18 cellular contexts compared by ENCODE assay signal in the genomic region with DNA sequence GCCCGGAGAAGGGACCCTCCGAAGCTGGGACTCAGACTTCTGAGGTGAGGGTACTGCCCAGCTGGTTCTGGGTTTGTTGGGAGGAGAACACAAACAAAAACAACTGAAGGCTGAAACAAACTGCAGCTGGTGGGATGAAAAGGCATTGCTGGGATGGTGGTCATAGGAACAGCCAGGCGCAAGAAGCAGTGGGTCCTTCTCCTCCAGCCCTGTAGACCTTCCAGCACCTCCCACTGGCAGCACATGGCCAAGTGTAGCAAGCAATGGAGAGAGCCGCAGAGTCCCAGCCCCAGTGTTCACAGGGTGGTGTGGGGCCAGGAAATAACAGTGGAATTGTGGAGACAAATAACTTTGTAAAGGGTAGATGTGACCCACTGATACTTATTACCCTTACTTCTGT. TPM values are rescaled to one million over a fixed set of nuclear protein-coding genes. Genes with fewer than 3 reads are reported as not detected.
DNase-seq lines count a peak whose midpoint lies in the region; ATAC-seq and TF ChIP-seq lines count a peak whose summit lies in the region.
"Had no signal": no experiment of that assay in that cellular context is flagged by ENCODE, and none has a peak within 500 bp of the region (broad histone marks: within the 10 kb centered on the region; RNA-seq: fewer than 3 reads in every experiment).

No MANE protein-coding gene starts in this region.

- H3K9me3 ChIP-seq in OCI-LY3 (ENCODE audit: insufficient read depth, low read length), result no peaks in the 10 kb centered on the region
- H3K9me3 ChIP-seq: lower lobe of right lung, Peyer's patch had no signal

- no peak for DNase-seq in activated naive CD4-positive, alpha-beta T cell treated with Interleukin-2 at 50 U/mL for 16 hours
- DNase-seq in activated naive CD8-positive, alpha-beta T cell treated with anti-CD3 and anti-CD28 coated beads, Interleukin-2, amount 10 ng/mL, durations not matched to agents 7 days and 5 days, result no peak
- no peak for DNase-seq in stimulated activated naive B cell treated with anti-CD40 and anti-IgM and Interleukin-4, amounts not matched to agents 10 μg/mL and 1 μg/mL and 100 μg/mL, for 72 hours
- DNase-seq in stimulated activated CD4-positive, alpha-beta T cell treated with anti-CD3 and anti-CD28 coated beads, Interleukin-2, amount 100 ng/mL, for 48 hours, result no peak
- DNase-seq: activated T-cell treated with anti-CD3 and anti-CD28 coated beads for 4 hours, cortex of kidney, erythroblast, lower lobe of right lung, NCI-H1930, NCI-H510A, Peyer's patch, substantia nigra had no signal

- H3K4me1 ChIP-seq in OCI-LY3 (ENCODE audit: low read length), result peaks cover 76% of the 10 kb centered on the region
- H3K4me1 ChIP-seq: lower lobe of right lung, Peyer's patch had no signal

- peak overlapping the region; percentile 17; the same call in 1 of the 2 replicates for H3K27ac ChIP-seq in OCI-LY3 (ENCODE audit: low read length)
- H3K27ac ChIP-seq: lower lobe of right lung, VCaP had no signal

- H3K27me3 ChIP-seq in OCI-LY3 (ENCODE audit: low read depth, low read length), result no peaks in the 10 kb centered on the region
- H3K27me3 ChIP-seq: Peyer's patch had no signal

- peaks cover 68% of the 10 kb centered on the region for H3K4me1 Mint-ChIP-seq in activated naive CD4-positive, alpha-beta T cell treated with anti-CD3 and anti-CD28 coated beads, Interleukin-2, amount 50 U/mL, for 24 hours
- peaks cover 62% of the 10 kb centered on the region for H3K4me1 Mint-ChIP-seq in activated naive CD8-positive, alpha-beta T cell treated with anti-CD3 and anti-CD28 coated beads, Interleukin-2, amount 10 ng/mL, durations not matched to agents 7 days and 5 days
- H3K4me1 Mint-ChIP-seq in stimulated activated naive B cell treated with anti-CD40 and anti-IgM and Interleukin-4, amounts not matched to agents 10 μg/mL and 1 μg/mL and 100 μg/mL, for 72 hours, result peaks cover 24 to 50% of the 10 kb centered on the region in 2 donors
- H3K4me1 Mint-ChIP-seq: nephron had no signal

- TF ChIP-seq CTCF in OCI-LY3 (IDR thresholded peaks at IDR 0.05; ENCODE audit: low read depth, low read length), result peak; percentile 17; the same call in 1 of the 2 replicates

- POLR2A ChIA-PET in activated naive CD8-positive, alpha-beta T cell treated with anti-CD3 and anti-CD28 coated beads, Interleukin-2, amount 10 ng/mL, durations not matched to agents 7 days and 5 days (lab: Charles Lee), result interaction anchor here (0.5 to 18.9 kb wide), 11 partner anchors 10 to 74 kb away, joined by 3 to 1184 read pairs (median 5); a partner anchor contains a TSS

- H2AFZ ChIP-seq in OCI-LY3 (ENCODE audit: low read depth, low read length), result peak overlapping the region; percentile 75

- H4K20me1 ChIP-seq in OCI-LY3 (ENCODE audit: insufficient read depth, low read length), result no peaks in the 10 kb centered on the region

- no peaks in the 10 kb centered on the region for H3K9me3 Mint-ChIP-seq in activated naive CD4-positive, alpha-beta T cell treated with anti-CD3 and anti-CD28 coated beads, Interleukin-2, amount 50 U/mL, for 24 hours
- no peaks in the 10 kb centered on the region for H3K9me3 Mint-ChIP-seq in activated naive CD8-positive, alpha-beta T cell treated with anti-CD3 and anti-CD28 coated beads, Interleukin-2, amount 10 ng/mL, durations not matched to agents 7 days and 5 days
- H3K9me3 Mint-ChIP-seq in stimulated activated naive B cell treated with anti-CD40 and anti-IgM and Interleukin-4, amounts not matched to agents 10 μg/mL and 1 μg/mL and 100 μg/mL, for 72 hours, result no peaks in the 10 kb centered on the region
- H3K9me3 Mint-ChIP-seq: nephron had no signal

- H3K27ac Mint-ChIP-seq in activated naive CD4-positive, alpha-beta T cell treated with anti-CD3 and anti-CD28 coated beads, Interleukin-2, amount 50 U/mL, for 24 hours, result peak overlapping the region; percentile 99
- H3K27ac Mint-ChIP-seq in activated naive CD8-positive, alpha-beta T cell treated with anti-CD3 and anti-CD28 coated beads, Interleukin-2, amount 10 ng/mL, durations not matched to agents 7 days and 5 days, result peak overlapping the region; percentile 97
- H3K27ac Mint-ChIP-seq in stimulated activated naive B cell treated with anti-CD40 and anti-IgM and Interleukin-4, amounts not matched to agents 10 μg/mL and 1 μg/mL and 100 μg/mL, for 72 hours, result peak overlapping the region; percentile 60
- H3K27ac Mint-ChIP-seq: nephron had no signal

- no peaks in the 10 kb centered on the region for H3K79me2 ChIP-seq in OCI-LY3 (ENCODE audit: low read length)

- peaks cover 13% of the 10 kb centered on the region for H3K36me3 Mint-ChIP-seq in activated naive CD4-positive, alpha-beta T cell treated with anti-CD3 and anti-CD28 coated beads, Interleukin-2, amount 50 U/mL, for 24 hours
- peaks cover 36% of the 10 kb centered on the region for H3K36me3 Mint-ChIP-seq in activated naive CD8-positive, alpha-beta T cell treated with anti-CD3 and anti-CD28 coated beads, Interleukin-2, amount 10 ng/mL, durations not matched to agents 7 days and 5 days
- H3K36me3 Mint-ChIP-seq in stimulated activated naive B cell treated with anti-CD40 and anti-IgM and Interleukin-4, amounts not matched to agents 10 μg/mL and 1 μg/mL and 100 μg/mL, for 72 hours, result no peaks in the 10 kb centered on the region

- peak overlapping the region; percentile 63 for H3K4me2 ChIP-seq in OCI-LY3 (ENCODE audit: low read length)

- peak overlapping the region; percentile 39; the same call in 1 of the 2 replicates for H3K4me3 ChIP-seq in OCI-LY3 (ENCODE audit: low read length)
- H3K4me3 ChIP-seq: lower lobe of right lung, Peyer's patch had no signal

- no peaks in the 10 kb centered on the region for H3K36me3 ChIP-seq in OCI-LY3 (replicated peaks; ENCODE audit: low read depth, low read length)
- H3K36me3 ChIP-seq: lower lobe of right lung, Peyer's patch had no signal

- H3K4me3 Mint-ChIP-seq in activated naive CD4-positive, alpha-beta T cell treated with anti-CD3 and anti-CD28 coated beads, Interleukin-2, amount 50 U/mL, for 24 hours, result peak overlapping the region; percentile 86
- peak overlapping the region; percentile 74 for H3K4me3 Mint-ChIP-seq in activated naive CD8-positive, alpha-beta T cell treated with anti-CD3 and anti-CD28 coated beads, Interleukin-2, amount 10 ng/mL, durations not matched to agents 7 days and 5 days
- H3K4me3 Mint-ChIP-seq in stimulated activated naive B cell treated with anti-CD40 and anti-IgM and Interleukin-4, amounts not matched to agents 10 μg/mL and 1 μg/mL and 100 μg/mL, for 72 hours, result no peak overlapping the region
- H3K4me3 Mint-ChIP-seq: nephron had no signal

- no peaks in the 10 kb centered on the region for H3K27me3 Mint-ChIP-seq in activated naive CD4-positive, alpha-beta T cell treated with anti-CD3 and anti-CD28 coated beads, Interleukin-2, amount 50 U/mL, for 24 hours
- no peaks in the 10 kb centered on the region for H3K27me3 Mint-ChIP-seq in activated naive CD8-positive, alpha-beta T cell treated with anti-CD3 and anti-CD28 coated beads, Interleukin-2, amount 10 ng/mL, durations not matched to agents 7 days and 5 days
- H3K27me3 Mint-ChIP-seq in stimulated activated naive B cell treated with anti-CD40 and anti-IgM and Interleukin-4, amounts not matched to agents 10 μg/mL and 1 μg/mL and 100 μg/mL, for 72 hours, result no peaks in the 10 kb centered on the region

- no peak for ATAC-seq in activated naive CD8-positive, alpha-beta T cell treated with anti-CD3 and anti-CD28 coated beads, Interleukin-2, amount 10 ng/mL, durations not matched to agents 7 days and 5 days (ENCODE audit: low read depth)
- no peak for ATAC-seq in stimulated activated naive B cell treated with anti-CD40 and anti-IgM and Interleukin-4, amounts not matched to agents 10 μg/mL and 1 μg/mL and 100 μg/mL, for 72 hours (replicated peaks)
- ATAC-seq in HG02759 (IDR thresholded peaks at IDR 0.05; ENCODE audit: unreplicated experiment) (no peak), GM21515 (IDR thresholded peaks at IDR 0.05; ENCODE audit: unreplicated experiment) (no peak)
- ATAC-seq: lower lobe of right lung had no signal

- H3K9ac ChIP-seq in OCI-LY3 (ENCODE audit: low read length), result peak overlapping the region; percentile 31; the same call in 1 of the 2 replicates

RNA-seq across cellular contexts. Expression of a gene that starts 48.7 kb away (rescaled TPM):
- total RNA-seq in activated naive CD8-positive, alpha-beta T cell treated with anti-CD3 and anti-CD28 coated beads, Interleukin-2, amount 10 ng/mL, durations not matched to agents 7 days and 5 days, result 1 to 10 TPM; 5.4 to 5.8 TPM
- total RNA-seq: Peyer's patch had no signal

RNA-seq across cellular contexts. Expression of a gene that starts 50.6 kb away (rescaled TPM):
- 100 to 1,000 TPM; 103 to 110 TPM for total RNA-seq in activated naive CD8-positive, alpha-beta T cell treated with anti-CD3 and anti-CD28 coated beads, Interleukin-2, amount 10 ng/mL, durations not matched to agents 7 days and 5 days

Comparison
In these comparisons a context has a peak if more than half of its experiments do, and no peak if none do; other contexts are left out.
1. H3K4me3 Mint-ChIP-seq: peak in activated naive CD4-positive, alpha-beta T cell treated with anti-CD3 and anti-CD28 coated beads, Interleukin-2, amount 50 U/mL, for 24 hours (single experiment) and activated naive CD8-positive, alpha-beta T cell treated with anti-CD3 and anti-CD28 coated beads, Interleukin-2, amount 10 ng/mL, durations not matched to agents 7 days and 5 days (single experiment); none in stimulated activated naive B cell treated with anti-CD40 and anti-IgM and Interleukin-4, amounts not matched to agents 10 μg/mL and 1 μg/mL and 100 μg/mL, for 72 hours (0 of 2).
2. Peak in every context shown above with its lines, with median percentiles within 50 percentile points of each other: H3K27ac Mint-ChIP-seq.